In the genomic region with DNA sequence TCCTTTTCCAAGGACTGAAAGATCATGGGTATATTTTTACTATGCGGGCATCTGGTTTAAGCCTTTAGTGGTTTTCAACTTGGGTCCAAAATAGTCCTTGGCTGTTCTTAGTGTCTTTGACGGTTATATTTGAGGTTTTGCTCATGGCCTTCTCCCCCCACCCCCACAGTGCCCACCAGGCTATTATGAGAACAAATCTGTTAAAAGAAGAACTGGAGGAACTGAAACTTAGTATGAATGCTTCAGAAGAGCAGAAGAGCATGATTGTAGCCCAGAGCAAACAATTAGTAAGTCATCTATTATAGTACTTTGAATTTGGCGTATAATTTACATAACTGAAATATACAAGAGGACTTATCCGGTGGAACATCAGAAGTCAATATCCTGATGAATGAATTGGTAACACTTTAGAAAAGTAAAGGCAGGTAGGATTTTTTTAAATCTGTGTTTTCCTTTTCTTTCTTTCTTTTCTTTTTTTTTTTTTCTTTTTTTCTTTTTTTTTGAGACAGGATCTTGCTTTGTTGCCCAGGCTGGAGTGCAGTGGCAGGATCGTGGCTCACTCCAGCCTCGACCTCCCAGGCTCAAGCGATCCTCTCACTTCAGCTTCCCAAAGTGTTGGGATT, we compare ENCODE assay signal across 14 cellular contexts.
DNase-seq lines count a peak whose midpoint lies in the region; ATAC-seq and TF ChIP-seq lines count a peak whose summit lies in the region.
"Had no signal": no experiment of that assay in that cellular context is flagged by ENCODE, and none has a peak within 500 bp of the region (broad histone marks: within the 10 kb centered on the region; RNA-seq: fewer than 3 reads in every experiment).

No MANE protein-coding gene starts in this region.

- H3K36me3 ChIP-seq in A673 (ENCODE audit: insufficient read depth, low read length, poor library complexity, severe bottlenecking) (no peaks in the 10 kb centered on the region), testis (ENCODE audit: low read depth, missing control alignments) (no peaks in the 10 kb centered on the region)

- CTCF ChIA-PET in A673 (lab: Charles Lee): no interaction called here

- POLR2A ChIA-PET in A673 (lab: Charles Lee; ENCODE audit: low non-redundant PET): no interaction called here

- intact Hi-C loops in A673 (cut with micrococcal nuclease; ENCODE audit: unreplicated experiment) (no loop called here), testis (cut with DNase I; ENCODE audit: low total_unique reads) (no loop called here)

- no TSS peak for BruUV-seq in A673 (replicated peaks; lab: Mats Ljungman, UMichigan)

- H3K9me3 ChIP-seq in A673 (ENCODE audit: low read depth, low read length, poor library complexity, severe bottlenecking): no peaks in the 10 kb centered on the region
- no peaks in the 10 kb centered on the region for H3K9me3 ChIP-seq in testis
- H3K9me3 ChIP-seq: psoas muscle had no signal

- no peak for TF ChIP-seq POLR2A in testis (IDR thresholded peaks at IDR 0.05)

- 86 to 88% methylated on average over 7 of the region's 7 CpGs for WGBS in testis, 2 donors

- no peak overlapping the region for H3K4me3 ChIP-seq in A673 (ENCODE audit: low read depth, low read length, poor library complexity, severe bottlenecking)
- no peak overlapping the region for H3K4me3 ChIP-seq in testis
- H3K4me3 ChIP-seq: psoas muscle had no signal

- no peaks in the 10 kb centered on the region for H3K4me1 ChIP-seq in A673 (ENCODE audit: insufficient read depth, low read length, poor library complexity, severe bottlenecking)
- H3K4me1 ChIP-seq in testis: no peaks in the 10 kb centered on the region
- H3K4me1 ChIP-seq: psoas muscle had no signal

- H3K27ac ChIP-seq in A673 (ENCODE audit: low read depth, low read length, poor library complexity, severe bottlenecking): no peak overlapping the region
- no peak overlapping the region for H3K27ac ChIP-seq in testis
- H3K27ac ChIP-seq: psoas muscle had no signal

- H3K27me3 ChIP-seq in A673 (replicated peaks; ENCODE audit: insufficient read depth, low read depth, low read length, poor library complexity) (no peaks in the 10 kb centered on the region), testis (no peaks in the 10 kb centered on the region)

- peak; percentile 38 for DNase-seq in myocyte (ENCODE audit: low read depth)
- DNase-seq in HuH-7 (ENCODE audit: low spot score): no peak
- DNase-seq in GF-D8 (lab: John Stamatoyannopoulos, UW): no peak
- no peak for DNase-seq in A673 (ENCODE audit: low spot score)
- DNase-seq in testis: no peak
- DNase-seq: activated CD4-positive, alpha-beta T cell treated with anti-CD3 and anti-CD28 coated beads for 36 hours; amniotic stem cell; EL; erythroblast; kidney glomerular epithelial cell; psoas muscle had no signal

- TF ChIP-seq CTCF in A673 (conservative IDR thresholded peaks at IDR 0.05; ENCODE audit: low read depth, low read length): no peak
- TF ChIP-seq CTCF in testis (IDR thresholded peaks at IDR 0.05): no peak

- peak; percentile 86 for ATAC-seq in GM19023 (IDR thresholded peaks at IDR 0.05; ENCODE audit: unreplicated experiment)
- ATAC-seq in HG02610 (IDR thresholded peaks at IDR 0.05; ENCODE audit: unreplicated experiment): peak; percentile 87
- peak; percentile 89 for ATAC-seq in HG03460 (IDR thresholded peaks at IDR 0.05; ENCODE audit: unreplicated experiment)
- ATAC-seq: activated CD4-positive, alpha-beta T cell treated with anti-CD3 and anti-CD28 coated beads for 36 hours; psoas muscle had no signal
